1 cellular context compared by ENCODE assay signal in the genomic region with DNA sequence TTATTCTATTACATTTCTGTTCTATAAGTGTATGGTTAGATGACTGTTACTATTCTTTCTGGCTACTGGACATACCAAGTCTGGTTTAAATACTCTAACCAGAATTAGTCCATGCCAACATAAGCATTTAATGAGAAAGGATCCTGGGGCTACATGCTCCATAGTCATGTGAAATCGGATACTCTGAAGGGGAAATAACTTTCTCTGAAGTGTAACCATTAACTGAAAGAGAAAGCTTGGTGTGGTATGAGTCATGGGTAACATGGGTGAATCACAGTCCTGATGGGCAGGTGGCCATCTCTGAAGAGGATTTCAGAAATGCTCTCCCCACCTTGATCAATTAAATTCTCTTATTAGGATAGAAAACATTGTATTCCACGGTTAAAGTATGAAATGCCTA.
A peak's percentile ranks its signal among the peaks of the same experiment; 100 is the strongest.
TF ChIP-seq lines count a peak whose summit lies in the region.

No MANE protein-coding gene starts in this region.

TF ChIP-seq in K562, 482 proteins besides CTCF, POLR2A, EP300 and RAD21 (continued from another document):
- TF ChIP-seq JUND (IDR thresholded peaks at IDR 0.05; ENCODE audit: borderline replicate concordance, low read depth, low read length) = peak; percentile 41; the same call in 1 of the 2 replicates
- TF ChIP-seq JUND (tag; IDR thresholded peaks at IDR 0.05; ENCODE audit: borderline replicate concordance, low read depth, low read length) = no peak
- TF ChIP-seq ZNF253 (CRISPR knock-in tag; conservative IDR thresholded peaks at IDR 0.05) = no peak
- TF ChIP-seq FOSL1 (tag; conservative IDR thresholded peaks at IDR 0.05) = peak; percentile 79
